In genomic region chr10:60082341-60083038, GRCh38 we compare ENCODE assay signal across 26 cellular contexts.
A peak's percentile ranks its signal among the peaks of the same experiment; 100 is the strongest.
DNase-seq lines count a peak whose midpoint lies in the region; ATAC-seq and TF ChIP-seq lines count a peak whose summit lies in the region.
"Had no signal": no experiment of that assay in that cellular context is flagged by ENCODE, and none has a peak within 500 bp of the region (broad histone marks: within the 10 kb centered on the region; RNA-seq: fewer than 3 reads in every experiment).

No MANE protein-coding gene starts in this region.

- H3K27me3 ChIP-seq in HUES6 (ENCODE audit: control insufficient read depth, insufficient read depth, low read length), result no peaks in the 10 kb centered on the region
- no peaks in the 10 kb centered on the region for H3K27me3 ChIP-seq in upper lobe of right lung
- H3K27me3 ChIP-seq: thyroid gland had no signal

- H3K4me1 ChIP-seq in HUES6 (ENCODE audit: control insufficient read depth, insufficient read depth, low read length) (peaks cover 17% of the 10 kb centered on the region), upper lobe of right lung (no peaks in the 10 kb centered on the region)
- H3K4me1 ChIP-seq: thyroid gland had no signal

- H3K27me3 Mint-ChIP-seq in T-helper 17 cell, result no peaks in the 10 kb centered on the region
- H3K27me3 Mint-ChIP-seq: activated B cell treated with CpG ODN at 0.5 μM for 24 hours; activated T-helper 17 cell treated with anti-CD3 and anti-CD28 coated beads, Interleukin-2, amount 50 U/mL, for 72 hours had no signal

- H3K36me3 Mint-ChIP-seq in T-helper 17 cell (ENCODE audit: low read depth), result peaks cover 10% of the 10 kb centered on the region
- H3K36me3 Mint-ChIP-seq: activated naive CD8-positive, alpha-beta T cell had no signal

- no peak overlapping the region for H3K9ac ChIP-seq in HUES6 (ENCODE audit: low read length)

- peaks cover 26% of the 10 kb centered on the region for H3K36me3 ChIP-seq in HUES6 (ENCODE audit: control insufficient read depth, insufficient read depth, low read length)
- peaks cover 18% of the 10 kb centered on the region for H3K36me3 ChIP-seq in upper lobe of right lung
- H3K36me3 ChIP-seq: thyroid gland had no signal

- no peak for ATAC-seq in T-helper 17 cell
- no peak for ATAC-seq in upper lobe of right lung
- ATAC-seq: activated T-helper 17 cell treated with anti-CD3 and anti-CD28 coated beads, Interleukin-2, amount 50 U/mL, for 72 hours; left ventricle myocardium superior; mucosa of descending colon; PC-3; sciatic nerve; stimulated activated naive CD8-positive, alpha-beta T cell treated with anti-CD3 and anti-CD28 coated beads, Interleukin-15, Interleukin-2, amounts not matched to agents 100 U/mL and 50 U/mL, for 24 hours had no signal

- H3K4me3 Mint-ChIP-seq in T-helper 17 cell, result no peak overlapping the region
- H3K4me3 Mint-ChIP-seq: activated B cell treated with CpG ODN at 0.5 μM for 24 hours; activated naive CD8-positive, alpha-beta T cell; activated T-helper 17 cell treated with anti-CD3 and anti-CD28 coated beads, Interleukin-2, amount 50 U/mL, for 72 hours; CD8-positive, alpha-beta memory T cell had no signal

- DNase-seq in T-helper 17 cell (no peak), fibroblast of mammary gland (ENCODE audit: low read depth) (peak; percentile 20), upper lobe of right lung (no peak), GOT3 (lab: John Stamatoyannopoulos, UW) (no peak), NCI-H446 treated with DMSO at 0.1 percent for 48 hours (lab: John Stamatoyannopoulos, UW) (no peak), AG08396 (ENCODE audit: low spot score) (no peak)
- DNase-seq: activated B cell treated with CpG ODN at 0.5 μM for 24 hours; activated CD4-positive, alpha-beta T cell treated with anti-CD3 and anti-CD28 coated beads, Interleukin-2, amount 50 U/mL, for 4 hours; AML-193; CD8-positive, alpha-beta memory T cell; foreskin melanocyte; left ventricle myocardium superior; mucosa of descending colon; NCI-H1048; NCI-H2029; NCI-H446; PC-3; posterior cingulate gyrus; Right ventricle myocardium superior; stimulated activated naive CD8-positive, alpha-beta T cell treated with anti-CD3 and anti-CD28 coated beads, Interleukin-15, Interleukin-2, amounts not matched to agents 100 U/mL and 50 U/mL, for 24 hours; T1000; thyroid gland had no signal

- H3K27ac Mint-ChIP-seq in T-helper 17 cell, result peak overlapping the region; percentile 34
- H3K27ac Mint-ChIP-seq: activated B cell treated with CpG ODN at 0.5 μM for 24 hours; activated naive CD8-positive, alpha-beta T cell; activated T-helper 17 cell treated with anti-CD3 and anti-CD28 coated beads, Interleukin-2, amount 50 U/mL, for 72 hours; CD8-positive, alpha-beta memory T cell had no signal

- H3K9me3 ChIP-seq in HUES6 (ENCODE audit: control insufficient read depth, insufficient read depth, low read depth, low read length) (no peaks in the 10 kb centered on the region), T-helper 17 cell (ENCODE audit: control insufficient read depth, low read length, poor library complexity, severe bottlenecking) (no peaks in the 10 kb centered on the region), upper lobe of right lung (no peaks in the 10 kb centered on the region)
- H3K9me3 ChIP-seq: mucosa of descending colon, thyroid gland had no signal

- peak overlapping the region; percentile 68; the same call in 1 of the 2 replicates for H3K27ac ChIP-seq in HUES6 (ENCODE audit: low read depth, low read length)
- no peak overlapping the region for H3K27ac ChIP-seq in upper lobe of right lung
- H3K27ac ChIP-seq: thyroid gland had no signal

- intact Hi-C loops in upper lobe of right lung (cut with DNase I), result no loop called here

- TF ChIP-seq CTCF in fibroblast of mammary gland (conservative IDR thresholded peaks at IDR 0.05; ENCODE audit: control insufficient read depth, insufficient read depth, low read depth, low read length) (no peak), upper lobe of right lung (IDR thresholded peaks at IDR 0.05) (no peak)

- H3K4me3 ChIP-seq in HUES6 (ENCODE audit: low read depth, low read length) (no peak overlapping the region), fibroblast of mammary gland (ENCODE audit: control insufficient read depth, low read depth, low read length) (no peak overlapping the region), upper lobe of right lung (peak overlapping the region; percentile 17)
- H3K4me3 ChIP-seq: mucosa of descending colon, thyroid gland had no signal

- H3K4me1 Mint-ChIP-seq in T-helper 17 cell, result no peaks in the 10 kb centered on the region
- H3K4me1 Mint-ChIP-seq: activated B cell treated with CpG ODN at 0.5 μM for 24 hours; activated T-helper 17 cell treated with anti-CD3 and anti-CD28 coated beads, Interleukin-2, amount 50 U/mL, for 72 hours had no signal
